Comparison of ENCODE assay signal across 21 cellular contexts in the genomic region with DNA sequence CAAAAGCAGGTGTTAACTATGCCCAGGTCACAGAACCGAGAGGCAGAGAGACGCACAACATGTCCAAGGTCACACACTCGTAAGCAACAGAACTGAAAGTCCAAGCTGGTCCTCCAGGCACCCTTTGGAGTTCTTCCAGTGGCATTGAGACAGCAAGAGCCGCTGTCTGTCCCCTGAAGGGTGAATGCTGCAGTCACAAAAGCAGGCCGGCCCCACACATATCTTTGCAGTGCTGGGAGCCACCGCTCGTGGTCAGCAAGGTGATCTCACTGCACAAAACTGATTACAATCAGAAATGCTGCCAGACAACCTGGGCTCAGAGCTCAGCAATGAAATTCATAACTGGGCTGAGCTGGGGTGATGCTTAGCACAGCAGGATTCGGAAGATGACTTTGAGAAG. TPM values are rescaled to one million over a fixed set of nuclear protein-coding genes. Genes with fewer than 3 reads are reported as not detected.
DNase-seq lines count a peak whose midpoint lies in the region; ATAC-seq, FAIRE-seq and TF ChIP-seq lines count a peak whose summit lies in the region.
"Had no signal": no experiment of that assay in that cellular context is flagged by ENCODE, and none has a peak within 500 bp of the region (broad histone marks: within the 10 kb centered on the region; RNA-seq: fewer than 3 reads in every experiment).

No MANE protein-coding gene starts in this region.

- H3K4me3 ChIP-seq in LNCaP clone FGC (ENCODE audit: low read depth, low read length): no peak overlapping the region
- no peak overlapping the region for H3K4me3 ChIP-seq in adrenal gland
- H3K4me3 ChIP-seq: SK-N-MC, tibial nerve had no signal

- ATAC-seq in HG03108 (IDR thresholded peaks at IDR 0.05; ENCODE audit: unreplicated experiment): no peak
- ATAC-seq: activated T-cell treated with anti-CD3 and anti-CD28 coated beads, Interleukin-2, amount 50 U/mL, for 72 hours; natural killer cell had no signal

- no peaks in the 10 kb centered on the region for H3K27me3 ChIP-seq in adrenal gland
- H3K27me3 ChIP-seq: tibial nerve had no signal

- H3K9me3 Mint-ChIP-seq in mesothelial cell of epicardium: no peaks in the 10 kb centered on the region
- H3K9me3 Mint-ChIP-seq in progenitor cell of endocrine pancreas (ENCODE audit: low read depth): no peaks in the 10 kb centered on the region
- H3K9me3 Mint-ChIP-seq: activated naive CD4-positive, alpha-beta T cell treated with anti-CD3 and anti-CD28 coated beads, Interleukin-2, amount 50 U/mL, for 24 hours; activated T-cell treated with anti-CD3 and anti-CD28 coated beads, Interleukin-2, amount 50 U/mL, for 72 hours; brain; natural killer cell had no signal

- H3K36me3 ChIP-seq in adrenal gland (replicated peaks in 1 of 2): no peaks in the 10 kb centered on the region
- H3K36me3 ChIP-seq: tibial nerve had no signal

- WGBS in adrenal gland, 4 donors: 43 to 50% (median 49%) methylated on average over 8 of the region's 8 CpGs

- FAIRE-seq in RCC 7860 (lab: Jason Lieb, UNC): no peak

- peaks cover 5 to 24% of the 10 kb centered on the region in 2 donors for H3K4me1 ChIP-seq in adrenal gland (replicated peaks in 1 of 2)

- H3K27me3 Mint-ChIP-seq in mesothelial cell of epicardium (ENCODE audit: low read depth) (no peaks in the 10 kb centered on the region), progenitor cell of endocrine pancreas (no peaks in the 10 kb centered on the region)
- H3K27me3 Mint-ChIP-seq: activated naive CD4-positive, alpha-beta T cell treated with anti-CD3 and anti-CD28 coated beads, Interleukin-2, amount 50 U/mL, for 24 hours had no signal

- intact Hi-C loops in adrenal gland (cut with DNase I): no loop called here

- H3K4me1 Mint-ChIP-seq in mesothelial cell of epicardium (peaks cover 35% of the 10 kb centered on the region), progenitor cell of endocrine pancreas (ENCODE audit: low read depth) (peaks cover 17% of the 10 kb centered on the region)

- H3K4me3 Mint-ChIP-seq in mesothelial cell of epicardium: no peak overlapping the region
- no peak overlapping the region for H3K4me3 Mint-ChIP-seq in progenitor cell of endocrine pancreas (ENCODE audit: low read depth)
- H3K4me3 Mint-ChIP-seq: activated naive CD4-positive, alpha-beta T cell treated with anti-CD3 and anti-CD28 coated beads, Interleukin-2, amount 50 U/mL, for 24 hours; activated T-cell treated with anti-CD3 and anti-CD28 coated beads, Interleukin-2, amount 50 U/mL, for 72 hours; brain; natural killer cell had no signal

- TF ChIP-seq CTCF in LNCaP clone FGC (IDR thresholded peaks at IDR 0.05; ENCODE audit: control insufficient read depth, extremely low read depth, insufficient read depth) (no peak), adrenal gland (IDR thresholded peaks at IDR 0.05) (no peak), mesothelial cell of epicardium (IDR thresholded peaks at IDR 0.05; ENCODE audit: unreplicated experiment) (no peak), progenitor cell of endocrine pancreas (IDR thresholded peaks at IDR 0.05; ENCODE audit: unreplicated experiment) (no peak)

- TF ChIP-seq POLR2A in adrenal gland (IDR thresholded peaks at IDR 0.05): no peak

- H3K27ac ChIP-seq in adrenal gland: peak overlapping the region in 3 of 5 donors; percentile 17 to 74 (median 38)
- peak overlapping the region; percentile 27 for H3K27ac ChIP-seq in substantia nigra (ENCODE audit: low read depth, low read length, poor library complexity, severe bottlenecking)
- H3K27ac ChIP-seq: SK-N-MC, tibial nerve had no signal

- DNase-seq in LNCaP clone FGC (ENCODE audit: low read depth) (peak; percentile 57), adrenal gland (peak; percentile 51 to 81 (median 67)), mesothelial cell of epicardium (ENCODE audit: low spot score in 2 of 2, unreplicated experiment in 2 of 2) (no peak), substantia nigra (lab: John Stamatoyannopoulos, UW) (peak in 1 of 49 donors; percentile 21), progenitor cell of endocrine pancreas (ENCODE audit: low spot score, unreplicated experiment) (no peak), RCC 7860 (ENCODE audit: low spot score) (no peak)
- DNase-seq: activated CD4-positive, CD25-positive, alpha-beta regulatory T cell treated with anti-CD3 and anti-CD28 coated beads, Interleukin-2, amount 50 U/mL, for 72 hours; activated CD8-positive, alpha-beta memory T cell treated with anti-CD3 and anti-CD28 coated beads for 24 hours; activated T-cell treated with anti-CD3 and anti-CD28 coated beads, Interleukin-2, amount 50 U/mL, for 72 hours; cortex of kidney; natural killer cell; NCI-H1417 treated with DMSO at 0.1 percent for 48 hours; NCI-H526 treated with DMSO at 0.1 percent for 48 hours; OCI-M1; stimulated activated CD4-positive, alpha-beta T cell treated with anti-CD3 and anti-CD28 coated beads, Interleukin-12 subunit alpha, Interleukin-12 subunit beta, amount 100 ng/mL, for 4 hours; T-helper 9 cell had no signal

- peak overlapping the region; percentile 59 for H3K27ac Mint-ChIP-seq in mesothelial cell of epicardium
- no peak overlapping the region for H3K27ac Mint-ChIP-seq in progenitor cell of endocrine pancreas
- H3K27ac Mint-ChIP-seq: activated naive CD4-positive, alpha-beta T cell treated with anti-CD3 and anti-CD28 coated beads, Interleukin-2, amount 50 U/mL, for 24 hours; activated T-cell treated with anti-CD3 and anti-CD28 coated beads, Interleukin-2, amount 50 U/mL, for 72 hours; natural killer cell had no signal

- H3K36me3 Mint-ChIP-seq in mesothelial cell of epicardium (no peaks in the 10 kb centered on the region), progenitor cell of endocrine pancreas (ENCODE audit: insufficient read depth) (no peaks in the 10 kb centered on the region)
- H3K36me3 Mint-ChIP-seq: activated naive CD4-positive, alpha-beta T cell treated with anti-CD3 and anti-CD28 coated beads, Interleukin-2, amount 50 U/mL, for 24 hours; brain; natural killer cell had no signal

- no peaks in the 10 kb centered on the region for H3K9me3 ChIP-seq in adrenal gland (replicated peaks in 1 of 3)
- H3K9me3 ChIP-seq: tibial nerve had no signal

RNA-seq across cellular contexts. Expression of gene RAB4A, which starts 47.4 kb away (rescaled TPM):
- total RNA-seq in adrenal gland (10 to 100 TPM; 34.6 to 80.9 (median 53.1) TPM), mesothelial cell of epicardium (58.7 to 66.5 TPM (median 59.8 TPM) in 3 replicates), progenitor cell of endocrine pancreas (127 and 130 TPM in 2 replicates)
- polyA plus RNA-seq in adrenal gland: 10 to 100 TPM; 14.5 to 30.8 (median 16.5) TPM

Comparison
In these comparisons a context has a peak if more than half of its experiments do, and no peak if none do; other contexts are left out.
1. DNase-seq: peak in LNCaP clone FGC (single experiment) and adrenal gland (7 of 7); none in mesothelial cell of epicardium (0 of 2), progenitor cell of endocrine pancreas (single experiment) and RCC 7860 (single experiment).